33 cellular contexts compared by ENCODE assay signal in the genomic region with DNA sequence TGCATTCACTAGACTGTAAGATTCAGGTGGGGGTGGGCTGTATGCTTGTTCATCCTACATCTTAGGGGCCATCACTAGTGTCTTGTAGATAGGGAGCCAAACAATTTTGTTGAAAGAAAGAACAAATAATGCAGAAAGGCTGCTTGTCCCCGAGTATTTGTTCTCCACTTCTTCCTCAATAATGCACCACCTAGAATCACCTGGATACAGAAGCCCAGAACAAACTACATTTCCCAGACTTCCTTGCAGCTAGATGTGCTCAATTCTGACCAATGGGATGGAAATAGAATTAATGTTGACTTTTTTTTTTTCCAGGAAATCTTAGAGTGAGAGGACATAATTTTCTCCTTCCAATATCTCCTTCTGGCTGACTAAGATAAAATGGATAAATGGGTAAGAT. TPM values are rescaled to one million over a fixed set of nuclear protein-coding genes. Genes with fewer than 3 reads are reported as not detected.
DNase-seq lines count a peak whose midpoint lies in the region; ATAC-seq, FAIRE-seq and TF ChIP-seq lines count a peak whose summit lies in the region.
"Had no signal": no experiment of that assay in that cellular context is flagged by ENCODE, and none has a peak within 500 bp of the region (broad histone marks: within the 10 kb centered on the region; RNA-seq: fewer than 3 reads in every experiment).

No MANE protein-coding gene starts in this region.

- H3K4me1 Mint-ChIP-seq in CD14-positive monocyte: peaks cover 36% of the 10 kb centered on the region
- H3K4me1 Mint-ChIP-seq in WTC11: peaks cover 4% of the 10 kb centered on the region

- DNase-seq in DMS79 treated with DMSO at 0.1 percent for 48 hours (lab: John Stamatoyannopoulos, UW) (peak; percentile 20), DMS79 (lab: John Stamatoyannopoulos, UW) (no peak), CD14-positive monocyte (ENCODE audit: low spot score) (no peak), WTC11 (ENCODE audit: low spot score) (no peak), iPS DF 6.9 (ENCODE audit: low read depth, low spot score) (peak; percentile 4), HTR-8/SVneo (ENCODE audit: insufficient read length, low spot score) (no peak), COR-L47 (lab: John Stamatoyannopoulos, UW) (no peak)
- DNase-seq: activated CD4-positive, alpha-beta T cell treated with anti-CD3 and anti-CD28 coated beads, Interleukin-2, amount 10 ng/mL, durations not matched to agents 7 days and 5 days; activated naive CD4-positive, alpha-beta T cell treated with Interleukin-2 at 50 U/mL for 16 hours; activated T-cell treated with anti-CD3 and anti-CD28 coated beads, Interleukin-2, amount 50 U/mL, for 4 hours; CD4-positive, CD25-positive, alpha-beta regulatory T cell; esophagus squamous epithelium; heart left ventricle; Karpas-422; kidney glomerular epithelial cell; lower lobe of right lung; naive thymus-derived CD8-positive, alpha-beta T cell; NCI-H1436; NCI-H2081 treated with DMSO at 0.1 percent for 48 hours; nucleus accumbens; SHP77; T-helper 17 cell had no signal

- peaks cover 0 to 5% of the 10 kb centered on the region in 2 donors for H3K36me3 Mint-ChIP-seq in CD14-positive monocyte
- no peaks in the 10 kb centered on the region for H3K36me3 Mint-ChIP-seq in WTC11
- H3K36me3 Mint-ChIP-seq: CD4-positive, CD25-positive, alpha-beta regulatory T cell; naive thymus-derived CD8-positive, alpha-beta T cell had no signal

- CTCF ChIA-PET in WTC11 (lab: Charles Lee): no interaction called here

- no peaks in the 10 kb centered on the region for H3K27me3 ChIP-seq in iPS DF 6.9 (ENCODE audit: control insufficient read depth, insufficient read depth, low read length)
- H3K27me3 ChIP-seq: heart left ventricle, suprapubic skin had no signal

- no peak for FAIRE-seq in HTR-8/SVneo (lab: Jason Lieb, UNC)
- FAIRE-seq: D721Med, endometrium, GM12891 had no signal

- TF ChIP-seq CTCF in CD14-positive monocyte (IDR thresholded peaks at IDR 0.05): no peak
- TF ChIP-seq CTCF in WTC11 (IDR thresholded peaks at IDR 0.05): no peak

- H3K27ac ChIP-seq in iPS DF 6.9 (ENCODE audit: low read length): no peak overlapping the region
- H3K27ac ChIP-seq: esophagus squamous epithelium, foreskin keratinocyte, heart left ventricle, lower lobe of right lung, suprapubic skin had no signal

- no peaks in the 10 kb centered on the region for H3K9me3 ChIP-seq in iPS DF 6.9 (ENCODE audit: control insufficient read depth, insufficient read depth, low read length)
- H3K9me3 ChIP-seq: esophagus squamous epithelium, lower lobe of right lung, suprapubic skin had no signal

- no peaks in the 10 kb centered on the region for H3K9me3 Mint-ChIP-seq in CD14-positive monocyte
- peaks cover 9% of the 10 kb centered on the region for H3K9me3 Mint-ChIP-seq in WTC11
- H3K9me3 Mint-ChIP-seq: activated T-cell treated with anti-CD3 and anti-CD28 coated beads, Interleukin-2, amount 50 U/mL, for 4 hours had no signal

- no peaks in the 10 kb centered on the region for H3K36me3 ChIP-seq in iPS DF 6.9 (ENCODE audit: control insufficient read depth, insufficient read depth, low read length)
- H3K36me3 ChIP-seq: esophagus squamous epithelium, heart left ventricle, lower lobe of right lung, suprapubic skin had no signal

- H3K4me3 Mint-ChIP-seq in CD14-positive monocyte: peak overlapping the region in 1 of 2 donors; percentile 42
- no peak overlapping the region for H3K4me3 Mint-ChIP-seq in WTC11
- H3K4me3 Mint-ChIP-seq: activated CD4-positive, alpha-beta T cell treated with anti-CD3 and anti-CD28 coated beads, Interleukin-2, amount 10 ng/mL, durations not matched to agents 7 days and 5 days; activated T-cell treated with anti-CD3 and anti-CD28 coated beads, Interleukin-2, amount 50 U/mL, for 4 hours; CD4-positive, CD25-positive, alpha-beta regulatory T cell; naive thymus-derived CD8-positive, alpha-beta T cell; T-helper 17 cell had no signal

- ATAC-seq in WTC11: peak; percentile 70
- no peak for ATAC-seq in GM19351 (IDR thresholded peaks at IDR 0.05; ENCODE audit: unreplicated experiment)
- ATAC-seq: heart left ventricle, Panc1 had no signal

- H3K27ac Mint-ChIP-seq in CD14-positive monocyte (peak overlapping the region; percentile 83 to 96 (median 93)), WTC11 (no peak overlapping the region)
- H3K27ac Mint-ChIP-seq: activated CD4-positive, alpha-beta T cell treated with anti-CD3 and anti-CD28 coated beads, Interleukin-2, amount 10 ng/mL, durations not matched to agents 7 days and 5 days had no signal

- H3K27me3 Mint-ChIP-seq in CD14-positive monocyte (ENCODE audit: low read depth in 3 of 3): peaks cover 0 to 4% (median 2%) of the 10 kb centered on the region in 3 donors
- peaks cover 17% of the 10 kb centered on the region for H3K27me3 Mint-ChIP-seq in WTC11 (ENCODE audit: low read depth)
- H3K27me3 Mint-ChIP-seq: activated CD4-positive, alpha-beta T cell treated with anti-CD3 and anti-CD28 coated beads, Interleukin-2, amount 10 ng/mL, durations not matched to agents 7 days and 5 days; T-helper 17 cell had no signal

- POLR2A ChIA-PET in WTC11 (lab: Charles Lee): no interaction called here

- WGBS in iPS DF 6.9 (ENCODE audit: insufficient coverage, insufficient read length): no CpG with 5 or more reads among the region's 1 CpG

- intact Hi-C loops in CD14-positive monocyte (cut with micrococcal nuclease): loop anchor here in 1 of 2 donors (2.0 kb wide), 1 partner anchor 38 kb away; a partner anchor contains a TSS

- H3K4me1 ChIP-seq in iPS DF 6.9 (ENCODE audit: control insufficient read depth, insufficient read depth, low read length): no peaks in the 10 kb centered on the region
- H3K4me1 ChIP-seq: foreskin keratinocyte, lower lobe of right lung, suprapubic skin had no signal

- no peak overlapping the region for H3K4me3 ChIP-seq in iPS DF 6.9 (ENCODE audit: low read length)
- H3K4me3 ChIP-seq: esophagus squamous epithelium, heart left ventricle, lower lobe of right lung, suprapubic skin had no signal

TF ChIP-seq in WTC11, 78 proteins besides CTCF, POLR2A, EP300 and RAD21:
- TF ChIP-seq NR2C2 (CRISPR knock-in tag; IDR thresholded peaks at IDR 0.05): no peak
- TF ChIP-seq, protein P1, sequence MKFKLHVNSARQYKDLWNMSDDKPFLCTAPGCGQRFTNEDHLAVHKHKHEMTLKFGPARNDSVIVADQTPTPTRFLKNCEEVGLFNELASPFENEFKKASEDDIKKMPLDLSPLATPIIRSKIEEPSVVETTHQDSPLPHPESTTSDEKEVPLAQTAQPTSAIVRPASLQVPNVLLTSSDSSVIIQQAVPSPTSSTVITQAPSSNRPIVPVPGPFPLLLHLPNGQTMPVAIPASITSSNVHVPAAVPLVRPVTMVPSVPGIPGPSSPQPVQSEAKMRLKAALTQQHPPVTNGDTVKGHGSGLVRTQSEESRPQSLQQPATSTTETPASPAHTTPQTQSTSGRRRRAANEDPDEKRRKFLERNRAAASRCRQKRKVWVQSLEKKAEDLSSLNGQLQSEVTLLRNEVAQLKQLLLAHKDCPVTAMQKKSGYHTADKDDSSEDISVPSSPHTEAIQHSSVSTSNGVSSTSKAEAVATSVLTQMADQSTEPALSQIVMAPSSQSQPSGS (CRISPR knock-in tag; IDR thresholded peaks at IDR 0.05; ENCODE audit: borderline replicate concordance, low read depth): no peak

RNA-seq across cellular contexts. Expression of a gene that starts 38.9 kb away (rescaled TPM):
- polyA plus RNA-seq in CD14-positive monocyte: 10 to 100 TPM; 34.0 to 42.9 TPM
- total RNA-seq in WTC11 (2021): 0.25 TPM in 1 of 3 replicates, not detected in the others
- total RNA-seq: A172, dermis microvascular lymphatic vessel endothelial cell, foreskin keratinocyte, H4, pulmonary artery endothelial cell had no signal
- polyA plus RNA-seq: foreskin keratinocyte had no signal

Comparison
In these comparisons a context has a peak if more than half of its experiments do, and no peak if none do; other contexts are left out.
1. DNase-seq: peak in DMS79 treated with DMSO at 0.1 percent for 48 hours (single experiment) and iPS DF 6.9 (single experiment); none in DMS79 (single experiment), CD14-positive monocyte (single experiment), WTC11 (single experiment), HTR-8/SVneo (single experiment) and COR-L47 (single experiment).